ENCODE assay signal across 1 cellular context in genomic region chr11:2096919-2097301, GRCh38.
TF ChIP-seq lines count a peak whose summit lies in the region.

No MANE protein-coding gene starts in this region.

TF ChIP-seq in H1, 55 proteins besides CTCF, POLR2A, EP300 and RAD21:
- no peak for TF ChIP-seq TAF7 (optimal IDR thresholded peaks at IDR 0.05; ENCODE audit: borderline replicate concordance, low read depth, low read length)
TF ChIP-seq in H1: peak in this region for 0.
